Comparison of ENCODE assay signal across 9 cellular contexts in genomic region chr13:106373304-106373988, GRCh38.
DNase-seq lines count a peak whose midpoint lies in the region; ATAC-seq lines count a peak whose summit lies in the region.
"Had no signal": no experiment of that assay in that cellular context is flagged by ENCODE, and none has a peak within 500 bp of the region (broad histone marks: within the 10 kb centered on the region; RNA-seq: fewer than 3 reads in every experiment).

No MANE protein-coding gene starts in this region.

- DNase-seq in NCI-H2107 treated with DMSO at 0.1 percent for 48 hours (lab: John Stamatoyannopoulos, UW; ENCODE audit: unreplicated experiment) (peak; percentile 72), mesendoderm (no peak), NCI-H1048 (lab: John Stamatoyannopoulos, UW) (no peak), iPS-NIHi7 (ENCODE audit: extremely low spot score) (no peak), A172 (ENCODE audit: low spot score) (no peak)
- no peak for DNase-seq in stimulated activated CD4-positive, alpha-beta T cell treated with anti-CD3 and anti-CD28 coated beads, Interleukin-2, amount 100 ng/mL, for 48 hours
- DNase-seq: H7 had no signal

- H3K36me3 ChIP-seq in mesendoderm (ENCODE audit: control insufficient read depth, insufficient read depth, low read length): no peaks in the 10 kb centered on the region

- no peak overlapping the region for H2BK5ac ChIP-seq in mesendoderm (ENCODE audit: low read length)

- H3K27me3 ChIP-seq in mesendoderm (ENCODE audit: insufficient read depth, low read length, poor library complexity): no peaks in the 10 kb centered on the region

- no peak overlapping the region for H2BK15ac ChIP-seq in mesendoderm (replicated peaks; ENCODE audit: low read depth)

- H4K8ac ChIP-seq in mesendoderm (ENCODE audit: low read depth, low read length): no peak overlapping the region

- no peaks in the 10 kb centered on the region for H3K4me1 ChIP-seq in mesendoderm (ENCODE audit: control insufficient read depth, low read depth, low read length)

- H4K5ac ChIP-seq in mesendoderm (ENCODE audit: low read length): no peak overlapping the region

- no peak overlapping the region for H3K9ac ChIP-seq in mesendoderm (ENCODE audit: low read length)

- H3K18ac ChIP-seq in mesendoderm (ENCODE audit: low read length): no peak overlapping the region

- H3K4me2 ChIP-seq in mesendoderm (ENCODE audit: low read length): no peak overlapping the region

- peak; percentile 58 for ATAC-seq in GM18868 (IDR thresholded peaks at IDR 0.05; ENCODE audit: unreplicated experiment)
- peak; percentile 64 for ATAC-seq in HG02840 (IDR thresholded peaks at IDR 0.05; ENCODE audit: low FRiP score, unreplicated experiment)

- no peak overlapping the region for H2AK5ac ChIP-seq in mesendoderm (ENCODE audit: low read length)

- H3K79me1 ChIP-seq in mesendoderm (ENCODE audit: low read length): no peaks in the 10 kb centered on the region

- H2BK120ac ChIP-seq in mesendoderm (ENCODE audit: low read depth, low read length): no peak overlapping the region

- no peak overlapping the region for H3K4me3 ChIP-seq in mesendoderm (ENCODE audit: low read length)

- H3K56ac ChIP-seq in mesendoderm (ENCODE audit: low read length): no peak overlapping the region

- no CpG with 5 or more reads among the region's 7 CpGs for WGBS in mesendoderm (ENCODE audit: extremely low coverage, insufficient coverage, low lambda C conversion rate)

- H3K27ac ChIP-seq in mesendoderm (ENCODE audit: low read depth, low read length): no peak overlapping the region

- H3K4ac ChIP-seq in mesendoderm (ENCODE audit: low read depth, low read length): no peak overlapping the region

- peak overlapping the region; percentile 1 for H3K23ac ChIP-seq in mesendoderm (ENCODE audit: low read length)

- H3K79me2 ChIP-seq in mesendoderm (ENCODE audit: control insufficient read depth, insufficient read depth, low read length): no peaks in the 10 kb centered on the region
